In the genomic region with DNA sequence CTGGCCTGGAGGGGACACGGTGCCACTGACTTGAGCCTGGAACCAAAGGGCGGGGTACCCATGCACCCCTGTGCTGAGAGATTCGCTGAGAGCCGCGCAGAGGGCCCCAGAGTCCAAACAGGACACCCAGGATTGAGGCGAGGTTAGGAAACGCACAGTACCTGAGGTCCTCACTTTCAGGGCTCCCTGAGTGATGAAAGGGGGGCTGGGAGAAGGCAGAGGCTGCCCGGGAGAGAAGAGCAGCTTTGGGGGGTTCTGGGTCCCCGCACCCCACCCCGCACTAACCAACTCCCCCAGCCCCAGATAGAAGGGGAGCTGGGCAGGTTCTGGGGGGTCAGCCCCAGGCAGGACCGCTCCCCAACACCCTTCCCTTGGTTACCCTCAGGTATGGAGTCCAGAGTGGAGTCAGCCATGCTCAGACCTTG, we compare ENCODE assay signal across 8 cellular contexts. TPM values are rescaled to one million over a fixed set of nuclear protein-coding genes. Genes with fewer than 3 reads are reported as not detected.
A peak's percentile ranks its signal among the peaks of the same experiment; 100 is the strongest.
DNase-seq lines count a peak whose midpoint lies in the region; TF ChIP-seq lines count a peak whose summit lies in the region.

No MANE protein-coding gene starts in this region.

- peak overlapping the region; percentile 48 to 70 (median 62) for H3K4me3 ChIP-seq in Peyer's patch
- H3K4me3 ChIP-seq in foreskin fibroblast (ENCODE audit: low read depth in 1 of 2, low read length in 2 of 2), result peak overlapping the region; percentile 36 to 62
- H3K4me3 ChIP-seq in testis, result peak overlapping the region in 1 of 2 donors; percentile 64

- intact Hi-C loops in testis (cut with DNase I; ENCODE audit: low total_unique reads), result no loop called here

- WGBS in testis, 2 donors, result 48 to 55% methylated on average over 11 of the region's 11 CpGs

- TF ChIP-seq POLR2A in Peyer's patch (IDR thresholded peaks at IDR 0.05), result peak in 1 of 2 donors; percentile 21
- no peak for TF ChIP-seq POLR2A in testis (IDR thresholded peaks at IDR 0.05)

- H3K9me3 ChIP-seq in Peyer's patch (no peaks in the 10 kb centered on the region), testis (no peaks in the 10 kb centered on the region)

- peak overlapping the region; percentile 81 to 98 (median 90) for H3K27ac ChIP-seq in Peyer's patch
- peak overlapping the region; percentile 44 to 74 for H3K27ac ChIP-seq in testis

- H3K36me3 ChIP-seq in Peyer's patch, result no peaks in the 10 kb centered on the region
- no peaks in the 10 kb centered on the region for H3K36me3 ChIP-seq in testis (ENCODE audit: low read depth, missing control alignments)

- DNase-seq in activated CD8-positive, alpha-beta memory T cell treated with anti-CD3 and anti-CD28 coated beads for 24 hours, result peak; percentile 62
- no peak for DNase-seq in activated CD8-positive, alpha-beta memory T cell treated with anti-CD3 and anti-CD28 coated beads, Interleukin-2, amount 50 U/mL, for 48 hours
- DNase-seq in Peyer's patch (no peak), foreskin fibroblast (no peak), testis (no peak), midbrain (lab: John Stamatoyannopoulos, UW) (no peak), dedifferentiated amniotic fluid mesenchymal stem cell (ENCODE audit: extremely low spot score) (no peak)
- DNase-seq in stimulated activated CD4-positive, alpha-beta T cell treated with anti-CD3 and anti-CD28 coated beads, Interleukin-1b, Interleukin-23, amount 100 ng/mL, for 48 hours, result no peak

- no peaks in the 10 kb centered on the region for H3K27me3 ChIP-seq in Peyer's patch
- no peaks in the 10 kb centered on the region for H3K27me3 ChIP-seq in testis

- no peak for TF ChIP-seq CTCF in Peyer's patch (IDR thresholded peaks at IDR 0.05)
- TF ChIP-seq CTCF in foreskin fibroblast (IDR thresholded peaks at IDR 0.05; ENCODE audit: low read depth, low read length), result no peak
- TF ChIP-seq CTCF in testis (IDR thresholded peaks at IDR 0.05), result no peak

- H3K4me1 ChIP-seq in Peyer's patch (peaks cover 6 to 33% (median 11%) of the 10 kb centered on the region in 4 donors), testis (peaks cover 5% of the 10 kb centered on the region)

RNA-seq across cellular contexts. Expression of gene ANKRD9, which starts 14.5 kb away (rescaled TPM):
- total RNA-seq in Peyer's patch, result 100 to 1,000 TPM in 3 of 4 donors, 10 to 100 TPM in 1; 52.8 to 450 (median 392) TPM
- 100 to 1,000 TPM in 1 of 2 donors, 10 to 100 TPM in 1; 88.7 to 153 TPM for total RNA-seq in testis
- 21.0 TPM for polyA plus RNA-seq in testis (ENCODE audit: insufficient read depth, low read depth, low replicate concordance)
